Comparison of ENCODE assay signal across 18 cellular contexts in the genomic region with DNA sequence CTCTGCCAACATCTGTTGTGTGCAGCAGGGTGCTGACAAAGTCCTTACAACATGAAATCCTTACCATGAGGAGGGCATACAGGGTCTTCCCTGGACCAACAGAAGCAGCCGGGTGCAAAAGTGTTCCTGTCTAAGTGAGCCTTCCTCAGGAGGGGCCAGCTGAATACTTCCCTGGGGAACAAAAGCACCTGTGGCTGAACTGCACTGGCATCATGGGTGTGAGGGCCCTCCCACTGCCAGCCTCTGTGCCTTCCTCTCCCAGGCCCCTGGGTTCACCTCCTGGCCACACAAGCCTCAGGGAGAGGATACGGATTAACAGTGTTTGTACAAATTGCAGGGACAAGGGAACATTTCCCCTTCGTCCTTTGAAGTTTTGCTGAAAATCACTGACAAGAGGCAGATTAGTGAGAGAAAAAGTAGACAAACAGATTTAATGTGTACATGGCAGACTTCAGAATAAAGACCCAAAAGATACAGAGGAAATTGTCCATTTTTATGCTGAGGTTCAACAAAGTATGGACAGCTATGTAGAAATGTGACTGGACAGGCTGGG.
DNase-seq lines count a peak whose midpoint lies in the region; ATAC-seq and TF ChIP-seq lines count a peak whose summit lies in the region.
"Had no signal": no experiment of that assay in that cellular context is flagged by ENCODE, and none has a peak within 500 bp of the region (broad histone marks: within the 10 kb centered on the region; RNA-seq: fewer than 3 reads in every experiment).

No MANE protein-coding gene starts in this region.

- TF ChIP-seq CTCF in GM23338 (conservative IDR thresholded peaks at IDR 0.05; ENCODE audit: low read depth in 2 of 2) (no peak), type B pancreatic cell (conservative IDR thresholded peaks at IDR 0.05) (no peak)

- WGBS in neuronal stem cell (ENCODE audit: extremely low coverage in 2 of 2, insufficient read length in 2 of 2, insufficient replicate concordance in 1 of 2), 2 donors = no CpG with 5 or more reads among the region's 3 CpGs

- no peak overlapping the region for H4K8ac ChIP-seq in neuronal stem cell (ENCODE audit: low read depth, low read length)

- H3K4ac ChIP-seq in neuronal stem cell (ENCODE audit: low read length) = no peak overlapping the region

- DNase-seq in GM23338 (ENCODE audit: low spot score) (no peak), NT2/D1 (ENCODE audit: low read depth, low spot score) (no peak), neuronal stem cell (ENCODE audit: low spot score) (no peak), type B pancreatic cell (ENCODE audit: extremely low spot score, unreplicated experiment) (no peak), NCI-H2196 treated with DMSO at 0.1 percent for 48 hours (lab: John Stamatoyannopoulos, UW; ENCODE audit: unreplicated experiment) (no peak), hepatic stellate cell (ENCODE audit: low spot score) (no peak)
- DNase-seq: CD4-positive, CD25-positive, alpha-beta regulatory T cell; DMS153; GDM1; HFFc6; NCI-H1092 treated with DMSO at 0.1 percent for 48 hours; NCI-H1436 treated with DMSO at 0.1 percent for 48 hours; NCI-H2029; NCI-H345; NCI-H82; Peyer's patch had no signal

- no peak overlapping the region for H3K4me3 ChIP-seq in GM23338
- H3K4me3 ChIP-seq in NT2/D1 (ENCODE audit: insufficient read length, low read depth) = no peak overlapping the region
- H3K4me3 ChIP-seq in neuronal stem cell (ENCODE audit: low read length in 2 of 2) = no peak overlapping the region
- H3K4me3 ChIP-seq: K562, Peyer's patch had no signal

- no peak overlapping the region for H3K14ac ChIP-seq in neuronal stem cell (ENCODE audit: low read length)

- H3K27ac ChIP-seq in GM23338 (ENCODE audit: low read depth) = no peak overlapping the region; the same call in 1 of the 2 replicates
- peak overlapping the region; percentile 17 for H3K27ac ChIP-seq in neuronal stem cell (replicated peaks; ENCODE audit: low read length)
- H3K27ac ChIP-seq: Peyer's patch had no signal

- H3K36me3 Mint-ChIP-seq in GM23338 (ENCODE audit: low read depth) (peaks cover 5% of the 10 kb centered on the region; the same call in 1 of the 3 replicates), type B pancreatic cell (no peaks in the 10 kb centered on the region)
- H3K36me3 Mint-ChIP-seq: CD4-positive, CD25-positive, alpha-beta regulatory T cell had no signal

- ATAC-seq in GM23338 (no peak), GM21717 (IDR thresholded peaks at IDR 0.05; ENCODE audit: unreplicated experiment) (no peak)
- ATAC-seq: K562 had no signal

- H3K9me3 ChIP-seq in NT2/D1 (ENCODE audit: insufficient read depth, low read length) (no peaks in the 10 kb centered on the region), neuronal stem cell (replicated peaks in 1 of 2; ENCODE audit: control insufficient read depth in 2 of 2, insufficient read depth in 1 of 2, low read depth in 1 of 2, low read length in 2 of 2) (no peaks in the 10 kb centered on the region)
- H3K9me3 ChIP-seq: Peyer's patch had no signal

- no peak overlapping the region for H2AK5ac ChIP-seq in neuronal stem cell (ENCODE audit: low read depth, low read length)

- peak overlapping the region; percentile 15 for H3K18ac ChIP-seq in neuronal stem cell (ENCODE audit: low read length)

- peaks cover 57% of the 10 kb centered on the region for H3K4me1 Mint-ChIP-seq in GM23338
- H3K4me1 Mint-ChIP-seq in type B pancreatic cell (ENCODE audit: unreplicated experiment) = peaks cover 26% of the 10 kb centered on the region

- H3K27me3 Mint-ChIP-seq in GM23338 (ENCODE audit: insufficient read depth, low read depth, poor library complexity) (peaks cover 24% of the 10 kb centered on the region), type B pancreatic cell (peaks cover 11% of the 10 kb centered on the region)

- no peak overlapping the region for H3K4me2 ChIP-seq in GM23338
- no peak overlapping the region for H3K4me2 ChIP-seq in neuronal stem cell (ENCODE audit: insufficient read depth, low read length, poor library complexity, severe bottlenecking)

- H3K27me3 ChIP-seq in GM23338 (ENCODE audit: insufficient read depth) (no peaks in the 10 kb centered on the region), NT2/D1 (ENCODE audit: insufficient read depth, insufficient read length) (no peaks in the 10 kb centered on the region), neuronal stem cell (ENCODE audit: control insufficient read depth in 3 of 3, insufficient read depth in 3 of 3, low read depth in 1 of 3, low read length in 3 of 3) (peaks cover 0 to 15% (median 0%) of the 10 kb centered on the region in 3 experiments)
- H3K27me3 ChIP-seq: Peyer's patch had no signal

- no peaks in the 10 kb centered on the region for H3K79me2 ChIP-seq in GM23338 (replicated peaks; ENCODE audit: insufficient read depth)

- no peak overlapping the region for H3K23ac ChIP-seq in neuronal stem cell (ENCODE audit: low read depth, low read length, poor library complexity)

- H2BK120ac ChIP-seq in neuronal stem cell (ENCODE audit: low read depth, low read length) = no peak overlapping the region

- H3K27ac Mint-ChIP-seq in GM23338 = peak overlapping the region; percentile 18; the same call in 1 of the 2 replicates
- peak overlapping the region; percentile 37 for H3K27ac Mint-ChIP-seq in type B pancreatic cell
- H3K27ac Mint-ChIP-seq: CD4-positive, CD25-positive, alpha-beta regulatory T cell; HFFc6 had no signal

- H3K4me1 ChIP-seq in GM23338 (ENCODE audit: insufficient read depth) (peaks cover 29% of the 10 kb centered on the region), NT2/D1 (ENCODE audit: insufficient read depth, insufficient read length) (peaks cover 9% of the 10 kb centered on the region), neuronal stem cell (ENCODE audit: control insufficient read depth in 2 of 2, insufficient read depth in 1 of 2, low read depth in 1 of 2, low read length in 2 of 2) (peaks cover 0 to 17% of the 10 kb centered on the region in 2 donors)
- H3K4me1 ChIP-seq: Peyer's patch had no signal

- H3K36me3 ChIP-seq in GM23338 (ENCODE audit: insufficient read depth) = no peaks in the 10 kb centered on the region
- H3K36me3 ChIP-seq in NT2/D1 (ENCODE audit: insufficient read depth, insufficient read length, low read length) = no peaks in the 10 kb centered on the region
- no peaks in the 10 kb centered on the region for H3K36me3 ChIP-seq in neuronal stem cell (replicated peaks in 1 of 2; ENCODE audit: control insufficient read depth in 2 of 2, insufficient read depth in 2 of 2, low read length in 2 of 2)
- H3K36me3 ChIP-seq: Peyer's patch had no signal

- H3K4me3 Mint-ChIP-seq in GM23338 = no peak overlapping the region; the same call in 2 of the 3 replicates
- H3K4me3 Mint-ChIP-seq in type B pancreatic cell = peak overlapping the region; percentile 0
- H3K4me3 Mint-ChIP-seq: CD4-positive, CD25-positive, alpha-beta regulatory T cell; HFFc6 had no signal

- no peak overlapping the region for H2BK12ac ChIP-seq in neuronal stem cell (ENCODE audit: low read length)

- no peak overlapping the region for H2BK5ac ChIP-seq in neuronal stem cell (ENCODE audit: low read length)

- H4K91ac ChIP-seq in neuronal stem cell (ENCODE audit: low read depth, low read length, poor library complexity) = no peak overlapping the region

- H3F3A ChIP-seq in GM23338 (replicated peaks; ENCODE audit: low read depth) = peaks cover 4% of the 10 kb centered on the region

- H4K20me1 ChIP-seq in GM23338 (replicated peaks; ENCODE audit: insufficient read depth) = no peaks in the 10 kb centered on the region

- H3K9me2 ChIP-seq in GM23338 (ENCODE audit: insufficient read depth) = no peaks in the 10 kb centered on the region

- H2BK15ac ChIP-seq in neuronal stem cell (ENCODE audit: low read length) = no peak overlapping the region

- H3K9ac ChIP-seq in NT2/D1 (ENCODE audit: insufficient read length, low read depth) (peak overlapping the region; percentile 65), neuronal stem cell (ENCODE audit: low read depth, low read length, poor library complexity) (no peak overlapping the region)

- H2AFZ ChIP-seq in GM23338 (no peak overlapping the region), neuronal stem cell (ENCODE audit: low read length) (no peak overlapping the region)

- H3K79me1 ChIP-seq in neuronal stem cell (ENCODE audit: low read depth, low read length) = no peaks in the 10 kb centered on the region

- no peaks in the 10 kb centered on the region; the same call in 2 of the 3 replicates for H3K9me3 Mint-ChIP-seq in GM23338
- H3K9me3 Mint-ChIP-seq in type B pancreatic cell = no peaks in the 10 kb centered on the region
- H3K9me3 Mint-ChIP-seq: HFFc6 had no signal

TF ChIP-seq in GM23338, 12 proteins besides CTCF, POLR2A, EP300 and RAD21:
- TF ChIP-seq ETS1 (IDR thresholded peaks at IDR 0.05) (no peak), STAT1 (IDR thresholded peaks at IDR 0.05; ENCODE audit: unreplicated experiment) (no peak)
